Comparison of ENCODE assay signal across 8 cellular contexts in genomic region chr6:29632789-29633531, GRCh38. TPM values are rescaled to one million over a fixed set of nuclear protein-coding genes. Genes with fewer than 3 reads are reported as not detected.
DNase-seq lines count a peak whose midpoint lies in the region; ATAC-seq and TF ChIP-seq lines count a peak whose summit lies in the region.

Gene GABBR1 (minus strand): TSS chr6:29633183. CDS start chr6:29632385, 798 bp downstream.

- WGBS in esophagus muscularis mucosa: under 1% methylated on average over 49 of the region's 57 CpGs

- TF ChIP-seq CTCF in BJ (IDR thresholded peaks at IDR 0.05; ENCODE audit: insufficient read depth, low read depth, low read length) (no peak), Panc1 (IDR thresholded peaks at IDR 0.05) (no peak), esophagus muscularis mucosa (IDR thresholded peaks at IDR 0.05) (no peak)

- no peaks in the 10 kb centered on the region for H3K36me3 Mint-ChIP-seq in stimulated activated naive B cell treated with anti-CD40 and anti-IgM and Interleukin-4, amounts not matched to agents 10 μg/mL and 1 μg/mL and 100 μg/mL, for 72 hours

- peak within 1 kb of the TSS; percentile 80 for H3K4me3 ChIP-seq in BJ (ENCODE audit: low read depth, low read length)
- H3K4me3 ChIP-seq in Panc1 (ENCODE audit: low read depth in 2 of 2, low read length in 2 of 2): peak within 1 kb of the TSS; percentile 56 to 63
- H3K4me3 ChIP-seq in esophagus muscularis mucosa: peak within 1 kb of the TSS; percentile 73 to 96 (median 86)
- peak within 1 kb of the TSS; percentile 53 to 76 for H3K4me3 ChIP-seq in muscle layer of duodenum (ENCODE audit: low read depth in 1 of 2, low read length in 2 of 2)

- H3K4me1 ChIP-seq in Panc1 (ENCODE audit: control insufficient read depth, insufficient read depth, low read length): no peaks in the 10 kb centered on the region
- H3K4me1 ChIP-seq in esophagus muscularis mucosa: peaks cover 24 to 51% (median 38%) of the 10 kb centered on the region in 4 donors
- peaks cover 5 to 31% of the 10 kb centered on the region in 2 donors for H3K4me1 ChIP-seq in muscle layer of duodenum (ENCODE audit: control insufficient read depth in 1 of 2, insufficient read depth in 2 of 2, low read length in 2 of 2)

- intact Hi-C loops in Panc1 (cut with micrococcal nuclease; ENCODE audit: unreplicated experiment) (no loop called here), esophagus muscularis mucosa (cut with DNase I) (no loop called here)

- no TSS peak for BruUV-seq in Panc1 (replicated peaks; lab: Mats Ljungman, UMichigan)

- no peaks in the 10 kb centered on the region for H3K36me3 ChIP-seq in BJ (ENCODE audit: control insufficient read depth, insufficient read depth, low read length)
- peaks cover 2% of the 10 kb centered on the region; the same call in 1 of the 2 replicates for H3K36me3 ChIP-seq in Panc1 (ENCODE audit: control insufficient read depth, insufficient read depth, low read length)
- peaks cover 0 to 7% (median 0%) of the 10 kb centered on the region in 4 donors for H3K36me3 ChIP-seq in esophagus muscularis mucosa
- H3K36me3 ChIP-seq in muscle layer of duodenum (ENCODE audit: control insufficient read depth in 1 of 2, insufficient read depth in 2 of 2, low read length in 2 of 2): no peaks in the 10 kb centered on the region

- no peaks in the 10 kb centered on the region for H3K9me3 ChIP-seq in Panc1 (ENCODE audit: control insufficient read depth, insufficient read depth, low read depth, low read length)
- no peaks in the 10 kb centered on the region for H3K9me3 ChIP-seq in esophagus muscularis mucosa
- H3K9me3 ChIP-seq in muscle layer of duodenum (ENCODE audit: control insufficient read depth in 1 of 2, low read length in 2 of 2): no peaks in the 10 kb centered on the region

- no peaks in the 10 kb centered on the region for H3K9me3 Mint-ChIP-seq in stimulated activated naive B cell treated with anti-CD40 and anti-IgM and Interleukin-4, amounts not matched to agents 10 μg/mL and 1 μg/mL and 100 μg/mL, for 72 hours

- CTCF ChIA-PET in BJ (lab: Yijun Ruan, JAX) (interaction anchor here (0.8 to 2.9 kb wide), 6 partner anchors 8 to 120 kb away, joined by 3 to 22 read pairs (median 9); no protein-coding TSS in a partner anchor), Panc1 (lab: Charles Lee) (interaction anchor here (1.3 kb wide), 1 partner anchor 17 kb away, joined by 20 read pairs; no protein-coding TSS in a partner anchor)

- H3K27ac Mint-ChIP-seq in stimulated activated naive B cell treated with anti-CD40 and anti-IgM and Interleukin-4, amounts not matched to agents 10 μg/mL and 1 μg/mL and 100 μg/mL, for 72 hours: peak within 1 kb of the TSS; percentile 94

- H3K27me3 ChIP-seq in BJ (ENCODE audit: control insufficient read depth, insufficient read depth, low read length) (no peaks in the 10 kb centered on the region; the same call in 1 of the 2 replicates), Panc1 (ENCODE audit: control insufficient read depth, insufficient read depth, low read length) (peaks cover 19% of the 10 kb centered on the region), esophagus muscularis mucosa (no peaks in the 10 kb centered on the region), muscle layer of duodenum (ENCODE audit: low read depth, low read length) (no peaks in the 10 kb centered on the region)

- in situ Hi-C loops in Panc1 (cut with HindIII; ENCODE audit: low pct_unique_long_range_greater_than_20kb, low sequenced_read_pairs): no loop called here

- TF ChIP-seq POLR2A in esophagus muscularis mucosa (IDR thresholded peaks at IDR 0.05; ENCODE audit: low read depth): no peak

- no peaks in the 10 kb centered on the region for H3K27me3 Mint-ChIP-seq in stimulated activated naive B cell treated with anti-CD40 and anti-IgM and Interleukin-4, amounts not matched to agents 10 μg/mL and 1 μg/mL and 100 μg/mL, for 72 hours

- TF ChIP-seq RAD21 in Ishikawa (IDR thresholded peaks at IDR 0.05; ENCODE audit: low read depth): no peak

- H3K27ac ChIP-seq in Panc1 (ENCODE audit: low read length) (no peak within 1 kb of the TSS), esophagus muscularis mucosa (replicated peaks in 1 of 4) (peak within 1 kb of the TSS; percentile 82 to 93 (median 91)), muscle layer of duodenum (ENCODE audit: low read length) (no peak within 1 kb of the TSS)

- POLR2A ChIA-PET in BJ (lab: Charles Lee): interaction anchor here (0.6 to 1.4 kb wide), 3 partner anchors 15 to 580 kb away, joined by 4 to 10 read pairs (median 6); no protein-coding TSS in a partner anchor
- POLR2A ChIA-PET in Panc1 (lab: Charles Lee): interaction anchor here (0.6 kb wide), 1 partner anchor 282 kb away, joined by 14 read pairs; no protein-coding TSS in a partner anchor

- TF ChIP-seq EP300 in Ishikawa (IDR thresholded peaks at IDR 0.05; ENCODE audit: borderline replicate concordance) (no peak), esophagus muscularis mucosa (IDR thresholded peaks at IDR 0.05) (no peak)

- peak; percentile 53 for DNase-seq in BJ (ENCODE audit: low read depth)
- no peak for DNase-seq in Panc1 (ENCODE audit: low read depth, low spot score)
- peak; percentile 66 for DNase-seq in activated T-helper 1 cell treated with Interleukin-2 at 50 U/mL for 16 hours (ENCODE audit: low read depth)
- peak; percentile 97 for DNase-seq in esophagus muscularis mucosa (ENCODE audit: extremely low spot score)
- DNase-seq in stimulated activated naive B cell treated with anti-CD40 and anti-IgM and Interleukin-4, amounts not matched to agents 10 μg/mL and 1 μg/mL and 100 μg/mL, for 72 hours: peak; percentile 63

- H3K4me1 Mint-ChIP-seq in stimulated activated naive B cell treated with anti-CD40 and anti-IgM and Interleukin-4, amounts not matched to agents 10 μg/mL and 1 μg/mL and 100 μg/mL, for 72 hours: peaks cover 37 to 70% of the 10 kb centered on the region in 2 donors

- H3K4me3 Mint-ChIP-seq in stimulated activated naive B cell treated with anti-CD40 and anti-IgM and Interleukin-4, amounts not matched to agents 10 μg/mL and 1 μg/mL and 100 μg/mL, for 72 hours: peak within 1 kb of the TSS; percentile 87 to 92

- ATAC-seq in GM19467 (IDR thresholded peaks at IDR 0.05; ENCODE audit: unreplicated experiment) (peak; percentile 47), Panc1 (peak; percentile 93)
- ATAC-seq in stimulated activated naive B cell treated with anti-CD40 and anti-IgM and Interleukin-4, amounts not matched to agents 10 μg/mL and 1 μg/mL and 100 μg/mL, for 72 hours (replicated peaks): peak; percentile 81 to 83

TF ChIP-seq in Ishikawa, 13 proteins besides CTCF, POLR2A, EP300 and RAD21:
- TF ChIP-seq, protein P1, sequence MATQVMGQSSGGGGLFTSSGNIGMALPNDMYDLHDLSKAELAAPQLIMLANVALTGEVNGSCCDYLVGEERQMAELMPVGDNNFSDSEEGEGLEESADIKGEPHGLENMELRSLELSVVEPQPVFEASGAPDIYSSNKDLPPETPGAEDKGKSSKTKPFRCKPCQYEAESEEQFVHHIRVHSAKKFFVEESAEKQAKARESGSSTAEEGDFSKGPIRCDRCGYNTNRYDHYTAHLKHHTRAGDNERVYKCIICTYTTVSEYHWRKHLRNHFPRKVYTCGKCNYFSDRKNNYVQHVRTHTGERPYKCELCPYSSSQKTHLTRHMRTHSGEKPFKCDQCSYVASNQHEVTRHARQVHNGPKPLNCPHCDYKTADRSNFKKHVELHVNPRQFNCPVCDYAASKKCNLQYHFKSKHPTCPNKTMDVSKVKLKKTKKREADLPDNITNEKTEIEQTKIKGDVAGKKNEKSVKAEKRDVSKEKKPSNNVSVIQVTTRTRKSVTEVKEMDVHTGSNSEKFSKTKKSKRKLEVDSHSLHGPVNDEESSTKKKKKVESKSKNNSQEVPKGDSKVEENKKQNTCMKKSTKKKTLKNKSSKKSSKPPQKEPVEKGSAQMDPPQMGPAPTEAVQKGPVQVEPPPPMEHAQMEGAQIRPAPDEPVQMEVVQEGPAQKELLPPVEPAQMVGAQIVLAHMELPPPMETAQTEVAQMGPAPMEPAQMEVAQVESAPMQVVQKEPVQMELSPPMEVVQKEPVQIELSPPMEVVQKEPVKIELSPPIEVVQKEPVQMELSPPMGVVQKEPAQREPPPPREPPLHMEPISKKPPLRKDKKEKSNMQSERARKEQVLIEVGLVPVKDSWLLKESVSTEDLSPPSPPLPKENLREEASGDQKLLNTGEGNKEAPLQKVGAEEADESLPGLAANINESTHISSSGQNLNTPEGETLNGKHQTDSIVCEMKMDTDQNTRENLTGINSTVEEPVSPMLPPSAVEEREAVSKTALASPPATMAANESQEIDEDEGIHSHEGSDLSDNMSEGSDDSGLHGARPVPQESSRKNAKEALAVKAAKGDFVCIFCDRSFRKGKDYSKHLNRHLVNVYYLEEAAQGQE (IDR thresholded peaks at IDR 0.05; ENCODE audit: low read depth): peak; percentile 66
- TF ChIP-seq FOXM1 (IDR thresholded peaks at IDR 0.05; ENCODE audit: borderline replicate concordance, low read depth): no peak
- TF ChIP-seq NFIC (IDR thresholded peaks at IDR 0.05): no peak
- no peak for TF ChIP-seq YY1 (IDR thresholded peaks at IDR 0.05; ENCODE audit: low read depth)
- TF ChIP-seq TAF1 (IDR thresholded peaks at IDR 0.05; ENCODE audit: low read depth): 0 out of 2 replicates have a peak, but pooled peaks have one; percentile 18
- no peak for TF ChIP-seq TCF12 (IDR thresholded peaks at IDR 0.05; ENCODE audit: low read depth)
- TF ChIP-seq ZBTB7A (IDR thresholded peaks at IDR 0.05; ENCODE audit: low read depth): 0 out of 2 replicates have a peak, but pooled peaks have one; percentile 25
- TF ChIP-seq CEBPB (IDR thresholded peaks at IDR 0.05): no peak

RNA-seq across cellular contexts. Expression of gene GABBR1, which starts in this region (rescaled TPM):
- polyA plus RNA-seq in BJ (2011; rRNA removed): 14.5 and 16.3 TPM in 2 replicates
- 15.4 and 18.7 TPM in 2 replicates for polyA minus RNA-seq in BJ (2011; rRNA and poly(A)+ RNA removed)
- total RNA-seq in Panc1 (2021; ENCODE audit: unreplicated experiment): 11.9 TPM
- 10.0 TPM for polyA plus RNA-seq in Panc1 (2012; ENCODE audit: insufficient read length)
- total RNA-seq in esophagus muscularis mucosa: 10 to 100 TPM; 30.6 to 47.8 (median 40.6) TPM

Comparison
In these comparisons a context has a peak if more than half of its experiments do, and no peak if none do; other contexts are left out.
1. H3K27ac ChIP-seq: peak in esophagus muscularis mucosa (4 of 4); none in Panc1 (single experiment) and muscle layer of duodenum (single experiment).
2. Peak in every context shown above with its lines, with median percentiles within 50 percentile points of each other: H3K4me3 ChIP-seq and ATAC-seq.